In the genomic region with DNA sequence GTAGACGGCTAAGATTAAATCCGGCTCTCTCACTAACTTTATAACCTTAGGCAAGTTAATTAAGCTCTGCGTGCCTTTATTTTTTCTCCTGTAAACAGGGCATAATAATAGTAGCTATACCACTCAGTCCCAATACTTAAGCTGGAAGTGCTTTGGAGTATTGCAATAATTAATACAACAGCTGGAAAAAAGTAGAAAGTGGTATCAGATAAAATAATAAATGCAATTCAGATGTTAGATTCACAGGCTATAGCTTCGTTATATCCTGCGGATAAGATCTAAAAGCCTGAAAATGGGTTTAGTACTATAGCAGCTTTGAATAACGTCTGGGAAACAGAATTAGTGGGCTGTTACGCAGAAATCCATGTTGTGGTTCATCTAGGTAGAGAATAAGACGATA, we compare ENCODE assay signal across 7 cellular contexts.
"Had no signal": no experiment of that assay in that cellular context is flagged by ENCODE, and none has a peak within 500 bp of the region (broad histone marks: within the 10 kb centered on the region; RNA-seq: fewer than 3 reads in every experiment).

No MANE protein-coding gene starts in this region.

- H2AFZ ChIP-seq: GM23338 had no signal

- ATAC-seq: GM23338, HepG2 had no signal

- DNase-seq: H9, HCEC 1CT, KBM-7 had no signal

- H3K4me2 ChIP-seq: GM23338 had no signal

- FAIRE-seq: H1, HepG2 had no signal

- H3K27ac ChIP-seq: HL-60 had no signal

- H3K4me3 ChIP-seq: GM23338 had no signal
